In genomic region chr12:112419269-112420133, GRCh38 we compare ENCODE assay signal across 8 cellular contexts. TPM values are rescaled to one million over a fixed set of nuclear protein-coding genes. Genes with fewer than 3 reads are reported as not detected.
DNase-seq lines count a peak whose midpoint lies in the region; ATAC-seq and TF ChIP-seq lines count a peak whose summit lies in the region.

No MANE protein-coding gene starts in this region.

- no peaks in the 10 kb centered on the region for H3K9me3 Mint-ChIP-seq in activated T-helper 1 cell treated with anti-CD3 and anti-CD28 coated beads, Interleukin-12 subunit alpha, Interleukin-12 subunit beta, Interleukin-2, Interleukin-4 antibody, amounts not matched to agents 30 ng/mL and 10 ng/mL and 1 ng/mL, durations not matched to agents 14 hours and 24 hours and 36 hours
- no peaks in the 10 kb centered on the region for H3K9me3 Mint-ChIP-seq in osteocyte (ENCODE audit: unreplicated experiment)

- H3K27me3 Mint-ChIP-seq in activated T-helper 1 cell treated with anti-CD3 and anti-CD28 coated beads, Interleukin-12 subunit alpha, Interleukin-12 subunit beta, Interleukin-2, Interleukin-4 antibody, amounts not matched to agents 30 ng/mL and 10 ng/mL and 1 ng/mL, durations not matched to agents 14 hours and 24 hours and 36 hours (ENCODE audit: insufficient read depth): peaks cover 2% of the 10 kb centered on the region
- H3K27me3 Mint-ChIP-seq in osteocyte (ENCODE audit: unreplicated experiment): peaks cover 4% of the 10 kb centered on the region

- no peaks in the 10 kb centered on the region for H3K9me3 ChIP-seq in KOPT-K1 (ENCODE audit: insufficient read depth, low read length, poor library complexity, severe bottlenecking)

- peak overlapping the region; percentile 95 for H3K27ac Mint-ChIP-seq in activated T-helper 1 cell treated with anti-CD3 and anti-CD28 coated beads, Interleukin-12 subunit alpha, Interleukin-12 subunit beta, Interleukin-2, Interleukin-4 antibody, amounts not matched to agents 30 ng/mL and 10 ng/mL and 1 ng/mL, durations not matched to agents 14 hours and 24 hours and 36 hours
- peak overlapping the region; percentile 97 for H3K27ac Mint-ChIP-seq in osteocyte (ENCODE audit: unreplicated experiment)

- TF ChIP-seq CTCF in osteocyte (IDR thresholded peaks at IDR 0.05): peak; percentile 23

- H3K36me3 Mint-ChIP-seq in activated T-helper 1 cell treated with anti-CD3 and anti-CD28 coated beads, Interleukin-12 subunit alpha, Interleukin-12 subunit beta, Interleukin-2, Interleukin-4 antibody, amounts not matched to agents 30 ng/mL and 10 ng/mL and 1 ng/mL, durations not matched to agents 14 hours and 24 hours and 36 hours (ENCODE audit: low read depth): peaks cover 21% of the 10 kb centered on the region
- H3K36me3 Mint-ChIP-seq in osteocyte (ENCODE audit: unreplicated experiment): no peaks in the 10 kb centered on the region

- intact Hi-C loops in activated T-helper 1 cell treated with anti-CD3 and anti-CD28 coated beads, Interleukin-12 subunit alpha, Interleukin-12 subunit beta, Interleukin-2, Interleukin-4 antibody, amounts not matched to agents 30 ng/mL and 10 ng/mL and 1 ng/mL, durations not matched to agents 14 hours and 24 hours and 36 hours (cut with micrococcal nuclease): loop anchor here (1.0 to 10.0 kb wide), 2 partner anchors 10 to 735 kb away; partner anchors contain the start of genes ACAD10, BRAP and RPL6

- peak overlapping the region; percentile 94 for H3K4me3 Mint-ChIP-seq in activated T-helper 1 cell treated with anti-CD3 and anti-CD28 coated beads, Interleukin-12 subunit alpha, Interleukin-12 subunit beta, Interleukin-2, Interleukin-4 antibody, amounts not matched to agents 30 ng/mL and 10 ng/mL and 1 ng/mL, durations not matched to agents 14 hours and 24 hours and 36 hours
- peak overlapping the region; percentile 89 for H3K4me3 Mint-ChIP-seq in osteocyte (ENCODE audit: unreplicated experiment)

- H3K36me3 ChIP-seq in KOPT-K1 (ENCODE audit: insufficient read depth, low read length): peaks cover 19% of the 10 kb centered on the region

- DNase-seq in Caki2 (ENCODE audit: low read depth): peak; percentile 47
- DNase-seq in activated T-helper 1 cell treated with anti-CD3 and anti-CD28 coated beads, Interleukin-12 subunit alpha, Interleukin-12 subunit beta, Interleukin-2, Interleukin-4 antibody, amounts not matched to agents 30 ng/mL and 10 ng/mL and 1 ng/mL, durations not matched to agents 14 hours and 24 hours and 36 hours (ENCODE audit: low spot score): no peak
- peak; percentile 84 for DNase-seq in glomerular visceral epithelial cell (ENCODE audit: extremely low spot score)
- DNase-seq in osteocyte (ENCODE audit: extremely low spot score, unreplicated experiment): peak; percentile 88
- DNase-seq in effector CD4-positive, alpha-beta T cell: no peak

- H3K4me1 Mint-ChIP-seq in activated T-helper 1 cell treated with anti-CD3 and anti-CD28 coated beads, Interleukin-12 subunit alpha, Interleukin-12 subunit beta, Interleukin-2, Interleukin-4 antibody, amounts not matched to agents 30 ng/mL and 10 ng/mL and 1 ng/mL, durations not matched to agents 14 hours and 24 hours and 36 hours (ENCODE audit: low read depth): peaks cover 52% of the 10 kb centered on the region
- peaks cover 35% of the 10 kb centered on the region for H3K4me1 Mint-ChIP-seq in osteocyte (ENCODE audit: unreplicated experiment)

- peak overlapping the region; percentile 78 for H3K27ac ChIP-seq in KOPT-K1 (ENCODE audit: low read depth, low read length, poor library complexity, severe bottlenecking)

- in situ Hi-C loops in Caki2 (cut with HindIII; ENCODE audit: low pct_unique_long_range_greater_than_20kb, low sequenced_read_pairs): no loop called here

- peak; percentile 17 for ATAC-seq in GM19468 (IDR thresholded peaks at IDR 0.05; ENCODE audit: extremely low read depth, unreplicated experiment)
- no peak for ATAC-seq in GM21737 (IDR thresholded peaks at IDR 0.05; ENCODE audit: unreplicated experiment)

RNA-seq across cellular contexts. Expression of gene PTPN11, which starts 0.8 kb away (rescaled TPM):
- 16.5 and 52.9 TPM in 2 replicates for total RNA-seq in Caki2 (2014; rRNA removed; shearing (Covaris generic); ENCODE audit: low replicate concordance)
- total RNA-seq in activated T-helper 1 cell treated with anti-CD3 and anti-CD28 coated beads, Interleukin-12 subunit alpha, Interleukin-12 subunit beta, Interleukin-2, Interleukin-4 antibody, amounts not matched to agents 30 ng/mL and 10 ng/mL and 1 ng/mL, durations not matched to agents 14 hours and 24 hours and 36 hours: 163 TPM in 2 replicates
- total RNA-seq in osteocyte: 102 and 107 TPM in 2 replicates

RNA-seq across cellular contexts. Expression of gene RPL6, which starts 10.1 kb away (rescaled TPM):
- total RNA-seq in Caki2 (2014; rRNA removed; shearing (Covaris generic); ENCODE audit: low replicate concordance): 1,069 and 1,116 TPM in 2 replicates
- 1,690 and 1,698 TPM in 2 replicates for total RNA-seq in activated T-helper 1 cell treated with anti-CD3 and anti-CD28 coated beads, Interleukin-12 subunit alpha, Interleukin-12 subunit beta, Interleukin-2, Interleukin-4 antibody, amounts not matched to agents 30 ng/mL and 10 ng/mL and 1 ng/mL, durations not matched to agents 14 hours and 24 hours and 36 hours
- 1,250 and 1,279 TPM in 2 replicates for total RNA-seq in osteocyte

RNA-seq across cellular contexts. Expression of gene HECTD4, which starts 37.3 kb away (rescaled TPM):
- total RNA-seq in Caki2 (2014; rRNA removed; shearing (Covaris generic); ENCODE audit: low replicate concordance): 2.6 and 10.0 TPM in 2 replicates
- total RNA-seq in activated T-helper 1 cell treated with anti-CD3 and anti-CD28 coated beads, Interleukin-12 subunit alpha, Interleukin-12 subunit beta, Interleukin-2, Interleukin-4 antibody, amounts not matched to agents 30 ng/mL and 10 ng/mL and 1 ng/mL, durations not matched to agents 14 hours and 24 hours and 36 hours: 32.3 and 36.9 TPM in 2 replicates
- 62.6 and 63.3 TPM in 2 replicates for total RNA-seq in osteocyte

Comparison
In these comparisons a context has a peak if more than half of its experiments do, and no peak if none do; other contexts are left out.
1. DNase-seq: peak in Caki2 (single experiment), glomerular visceral epithelial cell (single experiment) and osteocyte (single experiment); none in activated T-helper 1 cell treated with anti-CD3 and anti-CD28 coated beads, Interleukin-12 subunit alpha, Interleukin-12 subunit beta, Interleukin-2, Interleukin-4 antibody, amounts not matched to agents 30 ng/mL and 10 ng/mL and 1 ng/mL, durations not matched to agents 14 hours and 24 hours and 36 hours (single experiment) and effector CD4-positive, alpha-beta T cell (single experiment).